In genomic region chr10:125451319-125451718, GRCh38 we compare ENCODE assay signal across 1 cellular context.
A peak's percentile ranks its signal among the peaks of the same experiment; 100 is the strongest.
TF ChIP-seq lines count a peak whose summit lies in the region.

No MANE protein-coding gene starts in this region.

TF ChIP-seq in HEK293, 187 proteins besides CTCF, POLR2A, EP300 and RAD21 (continued from another document):
- TF ChIP-seq ZNF366 (tag by site-specific recombination; conservative IDR thresholded peaks at IDR 0.05) (no peak), ZNF768 (tag by site-specific recombination; IDR thresholded peaks at IDR 0.05) (no peak), ZNF18 (tag by site-specific recombination; IDR thresholded peaks at IDR 0.05) (peak; percentile 90; the same call in 1 of the 2 replicates), ZNF121 (tag by site-specific recombination; IDR thresholded peaks at IDR 0.05) (no peak), ZNF174 (tag by site-specific recombination; IDR thresholded peaks at IDR 0.05) (no peak), ZNF549 (tag by site-specific recombination; IDR thresholded peaks at IDR 0.05) (no peak), ZBTB20 (tag by site-specific recombination; IDR thresholded peaks at IDR 0.05) (no peak), ZNF529 (tag by site-specific recombination; IDR thresholded peaks at IDR 0.05; ENCODE audit: insufficient replicate concordance) (no peak), ZNF645 (tag by site-specific recombination; IDR thresholded peaks at IDR 0.05) (no peak), ZNF48 (tag by site-specific recombination; IDR thresholded peaks at IDR 0.05) (no peak), TRIM28 (IDR thresholded peaks at IDR 0.05; ENCODE audit: borderline replicate concordance, low read length) (no peak), ZNF155 (tag by site-specific recombination; IDR thresholded peaks at IDR 0.05) (no peak), GLI4 (tag by site-specific recombination; IDR thresholded peaks at IDR 0.05) (no peak)
TF ChIP-seq in HEK293: peak in this region for 5.
